In the genomic region with DNA sequence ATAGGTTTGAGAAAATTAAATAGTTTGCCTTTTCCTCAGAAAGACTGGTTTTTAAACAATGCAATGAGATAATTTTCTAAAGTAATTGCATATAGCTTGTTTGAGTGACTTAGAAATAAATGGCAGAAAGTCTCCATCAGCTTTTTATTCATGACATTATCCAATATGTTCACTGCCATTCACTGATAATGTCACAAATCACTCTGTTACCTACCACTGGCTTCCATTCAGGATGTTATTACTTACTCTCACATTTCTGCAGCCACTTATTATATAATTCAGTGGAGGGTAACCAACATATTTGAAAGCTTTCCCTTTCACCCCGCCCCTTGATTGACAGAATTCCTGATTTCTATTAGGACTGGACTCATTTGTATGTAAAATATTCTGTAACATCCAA, we compare ENCODE assay signal across 29 cellular contexts.
"Had no signal": no experiment of that assay in that cellular context is flagged by ENCODE, and none has a peak within 500 bp of the region (broad histone marks: within the 10 kb centered on the region; RNA-seq: fewer than 3 reads in every experiment).

No MANE protein-coding gene starts in this region.

- H3K27me3 ChIP-seq: adrenal gland, ascending aorta, body of pancreas, brain microvascular endothelial cell, breast epithelium, cardiac muscle cell had no signal

- H3K36me3 ChIP-seq: adrenal gland, ascending aorta, brain microvascular endothelial cell, breast epithelium, cardiac muscle cell had no signal

- H3K9me3 ChIP-seq: adrenal gland, ascending aorta, body of pancreas had no signal

- H3K4me3 ChIP-seq: adrenal gland, ascending aorta, body of pancreas, breast epithelium, cardiac muscle cell had no signal

- H3K27ac ChIP-seq: adrenal gland, ascending aorta, body of pancreas, brain microvascular endothelial cell, breast epithelium, cardiac muscle cell had no signal

- DNase-seq: activated effector memory CD4-positive, alpha-beta T cell treated with anti-CD3 and anti-CD28 coated beads, Interleukin-2, amount 50 U/mL, for 16 hours; activated effector memory CD4-positive, alpha-beta T cell treated with Interleukin-2 at 50 U/mL for 16 hours; activated gamma-delta T cell; activated gamma-delta T cell treated with Interleukin-2 at 50 U/mL for 16 hours; activated naive CD4-positive, alpha-beta T cell; activated naive CD4-positive, alpha-beta T cell treated with anti-CD3 and anti-CD28 coated beads for 36 hours; activated naive CD4-positive, alpha-beta T cell treated with anti-CD3 and anti-CD28 coated beads, Interleukin-2, amount 10 ng/mL, durations not matched to agents 7 days and 5 days; activated naive CD4-positive, alpha-beta T cell treated with anti-CD3 and anti-CD28 coated beads, Interleukin-2, amount 50 U/mL, for 16 hours; activated naive CD4-positive, alpha-beta T cell treated with Interleukin-2 at 50 U/mL for 16 hours; activated naive CD8-positive, alpha-beta T cell treated with anti-CD3 and anti-CD28 coated beads for 36 hours; activated naive CD8-positive, alpha-beta T cell treated with anti-CD3 and anti-CD28 coated beads, Interleukin-2, amount 10 ng/mL, durations not matched to agents 7 days and 5 days; activated naive CD8-positive, alpha-beta T cell treated with anti-CD3 and anti-CD28 coated beads, Interleukin-2, amount 50 U/mL, for 24 hours; activated T-cell treated with anti-CD3 and anti-CD28 coated beads, Interleukin-2, amount 50 U/mL, for 1 hour; activated T-cell treated with anti-CD3 and anti-CD28 coated beads, Interleukin-2, amount 50 U/mL, for 24 hours; activated T-cell treated with anti-CD3 and anti-CD28 coated beads, Interleukin-2, amount 50 U/mL, for 4 hours; activated T-cell treated with anti-CD3 and anti-CD28 coated beads, Interleukin-2, amount 50 U/mL, for 48 hours; activated T-cell treated with anti-CD3 and anti-CD28 coated beads, Interleukin-2, amount 50 U/mL, for 72 hours; adrenal gland; amniotic stem cell; amygdala; aorta; body of pancreas; brain microvascular endothelial cell; caudate nucleus; central memory CD4-positive, alpha-beta T cell; cerebellar nuclear complex had no signal
